Comparison of ENCODE assay signal across 9 cellular contexts in the genomic region with DNA sequence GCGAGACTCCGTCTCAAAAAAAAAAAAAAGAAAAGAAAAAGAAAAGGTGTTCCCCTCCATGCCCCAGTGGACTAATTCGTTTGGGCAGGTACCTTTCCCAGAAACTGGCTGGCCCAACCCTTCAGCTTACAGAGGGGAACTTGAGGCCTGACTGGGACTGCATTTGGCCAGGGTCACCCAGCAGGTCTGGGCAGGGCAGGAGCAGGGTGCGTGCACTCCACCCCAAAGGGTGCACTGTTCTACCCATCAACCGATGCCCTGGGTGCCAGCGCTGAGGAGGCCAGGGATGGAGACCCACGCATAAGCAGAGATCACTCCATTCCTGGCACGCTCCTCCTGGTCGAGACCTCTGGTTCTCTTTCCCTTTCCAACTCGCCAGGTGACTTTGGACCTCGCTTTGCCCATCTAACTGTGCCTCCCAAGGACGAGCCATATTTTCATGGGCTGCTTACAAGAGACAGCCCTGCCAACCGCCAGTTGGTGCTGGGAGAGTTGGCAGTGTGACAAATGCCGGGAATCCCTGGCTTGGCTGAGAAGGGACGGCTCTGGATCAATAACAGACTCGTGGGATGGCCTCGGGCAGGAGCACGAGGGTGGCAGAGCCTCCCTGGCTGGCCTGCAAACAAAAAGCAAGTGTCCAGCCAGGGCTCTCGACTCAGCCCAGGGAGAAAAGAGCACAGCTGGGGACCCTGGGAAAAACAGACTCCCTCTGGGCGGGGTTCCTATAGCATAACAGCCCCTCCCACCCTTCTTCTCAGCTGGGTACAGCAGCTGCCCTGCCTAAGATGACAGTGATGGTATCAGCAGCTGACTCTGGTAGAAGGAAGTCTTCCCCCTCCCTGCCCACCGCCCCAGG. TPM values are rescaled to one million over a fixed set of nuclear protein-coding genes. Genes with fewer than 3 reads are reported as not detected.
DNase-seq lines count a peak whose midpoint lies in the region; ATAC-seq and TF ChIP-seq lines count a peak whose summit lies in the region.
"Had no signal": no experiment of that assay in that cellular context is flagged by ENCODE, and none has a peak within 500 bp of the region (broad histone marks: within the 10 kb centered on the region; RNA-seq: fewer than 3 reads in every experiment).

No MANE protein-coding gene starts in this region.

- H3K4me3 ChIP-seq in endodermal cell (ENCODE audit: low read length) (no peak overlapping the region), upper lobe of left lung (no peak overlapping the region)

- H3K27me3 Mint-ChIP-seq in endodermal cell (ENCODE audit: insufficient read depth), result no peaks in the 10 kb centered on the region

- TF ChIP-seq POLR2A in upper lobe of left lung (IDR thresholded peaks at IDR 0.05), result no peak

- TF ChIP-seq EP300 in upper lobe of left lung (IDR thresholded peaks at IDR 0.05), result no peak

- 78 to 84% methylated on average over 13 to 21 of the region's 21 CpGs for WGBS in endodermal cell (ENCODE audit: insufficient coverage in 1 of 2, insufficient read length in 1 of 2), 2 experiments
- 72 to 73% methylated on average over 16 to 21 of the region's 21 CpGs for WGBS in upper lobe of left lung, 2 donors

- H3K9me3 Mint-ChIP-seq in endodermal cell, result peaks cover 10% of the 10 kb centered on the region

- no peaks in the 10 kb centered on the region for H3K27me3 ChIP-seq in endodermal cell (ENCODE audit: control insufficient read depth, insufficient read depth, low read length, poor library complexity, severe bottlenecking)
- H3K27me3 ChIP-seq in upper lobe of left lung, result no peaks in the 10 kb centered on the region

- DNase-seq in H4 (ENCODE audit: low spot score) (peak; percentile 40), NCI-H774 (lab: John Stamatoyannopoulos, UW) (peak; percentile 52), endodermal cell (no peak), pons (ENCODE audit: low spot score) (peak; percentile 72), upper lobe of left lung (no peak)
- DNase-seq in activated CD4-positive, alpha-beta T cell treated with anti-CD3 and anti-CD28 coated beads, Interleukin-2, amount 50 U/mL, for 4 hours, result no peak
- DNase-seq: small intestine had no signal

- ATAC-seq in upper lobe of left lung (ENCODE audit: low FRiP score in 2 of 2) (no peak), GM19023 (IDR thresholded peaks at IDR 0.05; ENCODE audit: unreplicated experiment) (no peak), GM18870 (IDR thresholded peaks at IDR 0.05; ENCODE audit: unreplicated experiment) (no peak)

- H3K4me3 Mint-ChIP-seq in endodermal cell, result no peak overlapping the region

- H3K27ac ChIP-seq in endodermal cell (ENCODE audit: low read depth, low read length) (peak overlapping the region; percentile 78), upper lobe of left lung (no peak overlapping the region)

- no peak overlapping the region for H3K9ac ChIP-seq in endodermal cell (ENCODE audit: extremely low read depth, low read length, poor library complexity, severe bottlenecking)

- no peaks in the 10 kb centered on the region for H3K36me3 ChIP-seq in endodermal cell (ENCODE audit: control insufficient read depth, insufficient read depth, low read length)
- no peaks in the 10 kb centered on the region for H3K36me3 ChIP-seq in upper lobe of left lung

- H3K4me1 ChIP-seq in endodermal cell (ENCODE audit: control insufficient read depth, insufficient read depth, low read length), result no peaks in the 10 kb centered on the region
- peaks cover 9 to 21% (median 15%) of the 10 kb centered on the region in 4 donors for H3K4me1 ChIP-seq in upper lobe of left lung

- H3K4me1 Mint-ChIP-seq in endodermal cell, result peaks cover 11% of the 10 kb centered on the region

- TF ChIP-seq CTCF in endodermal cell (conservative IDR thresholded peaks at IDR 0.05) (no peak), upper lobe of left lung (IDR thresholded peaks at IDR 0.05) (no peak)

- H3K27ac Mint-ChIP-seq in endodermal cell, result no peak overlapping the region

- H3K9me3 ChIP-seq in endodermal cell (ENCODE audit: control insufficient read depth, low read length) (no peaks in the 10 kb centered on the region), upper lobe of left lung (no peaks in the 10 kb centered on the region)

- H3K36me3 Mint-ChIP-seq in endodermal cell (ENCODE audit: low read depth), result no peaks in the 10 kb centered on the region

RNA-seq across cellular contexts. Expression of a gene that starts 7.9 kb away (rescaled TPM):
- total RNA-seq in H4 (2014; rRNA removed; shearing (Covaris generic)), result 57.6 and 97.6 TPM in 2 replicates
- total RNA-seq in endodermal cell (100 to 1,000 TPM; 244 to 248 TPM), upper lobe of left lung (100 to 1,000 TPM; 164 to 703 (median 300) TPM)
- 401 TPM for polyA plus RNA-seq in endodermal cell (2013, experiment 1 of 2)
- 422 TPM for polyA plus RNA-seq in endodermal cell (2013, experiment 2 of 2)

RNA-seq across cellular contexts. Expression of a gene that starts 48.5 kb away (rescaled TPM):
- total RNA-seq in H4 (2014; rRNA removed; shearing (Covaris generic)), result 100 and 148 TPM in 2 replicates
- 100 to 1,000 TPM; 148 TPM for total RNA-seq in endodermal cell
- polyA plus RNA-seq in endodermal cell (2013, experiment 1 of 2), result 163 TPM
- 160 TPM for polyA plus RNA-seq in endodermal cell (2013, experiment 2 of 2)
- 100 to 1,000 TPM in 1 of 6 donors, 10 to 100 TPM in 5; 51.3 to 114 (median 73.4) TPM for total RNA-seq in upper lobe of left lung

Comparison
In these comparisons a context has a peak if more than half of its experiments do, and no peak if none do; other contexts are left out.
1. DNase-seq: peak in H4 (single experiment), NCI-H774 (single experiment) and pons (single experiment); none in endodermal cell (single experiment), upper lobe of left lung (0 of 2) and activated CD4-positive, alpha-beta T cell treated with anti-CD3 and anti-CD28 coated beads, Interleukin-2, amount 50 U/mL, for 4 hours (0 of 2).